Comparison of ENCODE assay signal across 8 cellular contexts in genomic region chr10:61867374-61867773, GRCh38. TPM values are rescaled to one million over a fixed set of nuclear protein-coding genes. Genes with fewer than 3 reads are reported as not detected.
DNase-seq lines count a peak whose midpoint lies in the region; ATAC-seq and TF ChIP-seq lines count a peak whose summit lies in the region.
"Not testable (repeated sequence)": the region's sequence is repeated elsewhere in the genome, so short reads cannot be mapped to it uniquely, and the experiment has no call there.

No MANE protein-coding gene starts in this region.

- peak in 1 of 2 donors; percentile 44 for ATAC-seq in naive thymus-derived CD8-positive, alpha-beta T cell

- not testable (repeated sequence) for H3K4me1 ChIP-seq in right atrium auricular region, uterus

- CTCF ChIA-PET in activated CD4-positive, alpha-beta memory T cell treated with anti-CD3 and anti-CD28 coated beads, Interleukin-2, amount 10 ng/mL, durations not matched to agents 7 days and 5 days (lab: Charles Lee), result interaction anchor here (0.8 to 3.2 kb wide), 9 partner anchors 12 to 726 kb away, joined by 3 to 30 read pairs (median 4); partner anchors contain the start of gene ARID5B

- not testable (repeated sequence) for TF ChIP-seq CTCF in coronary artery (IDR thresholded peaks at IDR 0.05); right atrium auricular region (IDR thresholded peaks at IDR 0.05); uterus (IDR thresholded peaks at IDR 0.05)

- peak overlapping the region; percentile 13 to 56 for H3K27ac ChIP-seq in coronary artery
- not testable (repeated sequence) for H3K27ac ChIP-seq in right atrium auricular region
- H3K27ac ChIP-seq in uterus, result peak overlapping the region; percentile 56 to 59

- not testable (repeated sequence) for H3K27me3 Mint-ChIP-seq in IgD-negative memory B cell; activated CD4-positive, alpha-beta memory T cell treated with anti-CD3 and anti-CD28 coated beads, Interleukin-2, amount 10 ng/mL, durations not matched to agents 7 days and 5 days; naive thymus-derived CD8-positive, alpha-beta T cell

- intact Hi-C loops in uterus (cut with DNase I; ENCODE audit: low total_unique reads), result not testable (repeated sequence)

- POLR2A ChIA-PET in activated CD4-positive, alpha-beta memory T cell treated with anti-CD3 and anti-CD28 coated beads, Interleukin-2, amount 10 ng/mL, durations not matched to agents 7 days and 5 days (lab: Charles Lee), result interaction anchor here (1.0 to 3.3 kb wide), 7 partner anchors 15 to 183 kb away, joined by 3 to 19 read pairs (median 4); partner anchors contain the start of gene ARID5B
- POLR2A ChIA-PET in naive thymus-derived CD8-positive, alpha-beta T cell (lab: Charles Lee), result interaction anchor here (1.1 to 2.1 kb wide), 7 partner anchors 16 to 401 kb away, joined by 3 to 24 read pairs (median 6); partner anchors contain the start of genes ARID5B and RTKN2

- not testable (repeated sequence) for H3K4me1 Mint-ChIP-seq in IgD-negative memory B cell
- H3K4me1 Mint-ChIP-seq in activated CD4-positive, alpha-beta memory T cell treated with anti-CD3 and anti-CD28 coated beads, Interleukin-2, amount 10 ng/mL, durations not matched to agents 7 days and 5 days, result peaks cover 13% of the 10 kb centered on the region
- peaks cover 0 to 11% (median 2%) of the 10 kb centered on the region in 4 donors for H3K4me1 Mint-ChIP-seq in naive thymus-derived CD8-positive, alpha-beta T cell

- H3K4me3 Mint-ChIP-seq in IgD-negative memory B cell, result peak overlapping the region; percentile 51 to 87 (median 73)
- peak overlapping the region; percentile 63 for H3K4me3 Mint-ChIP-seq in activated CD4-positive, alpha-beta memory T cell treated with anti-CD3 and anti-CD28 coated beads, Interleukin-2, amount 10 ng/mL, durations not matched to agents 7 days and 5 days
- H3K4me3 Mint-ChIP-seq in naive thymus-derived CD8-positive, alpha-beta T cell, result peak overlapping the region; percentile 64 to 89 (median 75)

- TF ChIP-seq POLR2A in uterus (IDR thresholded peaks at IDR 0.05), result not testable (repeated sequence)

- H3K36me3 Mint-ChIP-seq in IgD-negative memory B cell; activated CD4-positive, alpha-beta memory T cell treated with anti-CD3 and anti-CD28 coated beads, Interleukin-2, amount 10 ng/mL, durations not matched to agents 7 days and 5 days (ENCODE audit: low read depth); naive thymus-derived CD8-positive, alpha-beta T cell: not testable (repeated sequence)

- H3K4me3 ChIP-seq in coronary artery (peak overlapping the region; percentile 64), right atrium auricular region (peak overlapping the region; percentile 41 to 62), uterus (peak overlapping the region; percentile 36 to 40)

- H3K9me3 Mint-ChIP-seq in IgD-negative memory B cell; activated CD4-positive, alpha-beta memory T cell treated with anti-CD3 and anti-CD28 coated beads, Interleukin-2, amount 10 ng/mL, durations not matched to agents 7 days and 5 days; naive thymus-derived CD8-positive, alpha-beta T cell: not testable (repeated sequence)

- not testable (repeated sequence) for H3K36me3 ChIP-seq in right atrium auricular region, uterus

- not testable (repeated sequence) for H3K9me3 ChIP-seq in right atrium auricular region, uterus

- H3K27ac Mint-ChIP-seq in IgD-negative memory B cell, result not testable (repeated sequence)
- H3K27ac Mint-ChIP-seq in activated CD4-positive, alpha-beta memory T cell treated with anti-CD3 and anti-CD28 coated beads, Interleukin-2, amount 10 ng/mL, durations not matched to agents 7 days and 5 days, result peak overlapping the region; percentile 8
- peak overlapping the region in 8 of 10 donors; percentile 12 to 82 (median 76) for H3K27ac Mint-ChIP-seq in naive thymus-derived CD8-positive, alpha-beta T cell

- DNase-seq in activated CD4-positive, alpha-beta memory T cell treated with anti-CD3 and anti-CD28 coated beads, Interleukin-2, amount 10 ng/mL, durations not matched to agents 7 days and 5 days, result peak; percentile 25
- DNase-seq in activated naive CD4-positive, alpha-beta T cell treated with anti-CD3 and anti-CD28 coated beads, Interleukin-2, amount 50 U/mL, for 16 hours, result peak; percentile 18
- not testable (repeated sequence) for DNase-seq in coronary artery (ENCODE audit: low spot score); right atrium auricular region (ENCODE audit: low spot score)
- DNase-seq in naive thymus-derived CD8-positive, alpha-beta T cell, result peak in 2 of 10 donors; percentile 3 to 26
- peak; percentile 9 for DNase-seq in stimulated activated CD8-positive, alpha-beta memory T cell treated with anti-CD3 and anti-CD28 coated beads, Interleukin-12 subunit alpha, Interleukin-12 subunit beta, amount 100 ng/mL, for 4 hours (ENCODE audit: low read depth)
- peak in 1 of 2 donors; percentile 31 for DNase-seq in uterus

- H3K27me3 ChIP-seq in right atrium auricular region, uterus: not testable (repeated sequence)

RNA-seq across cellular contexts. Expression of gene ARID5B, which starts 34.1 kb away (rescaled TPM):
- 154 TPM for polyA plus RNA-seq in IgD-negative memory B cell
- total RNA-seq in activated CD4-positive, alpha-beta memory T cell treated with anti-CD3 and anti-CD28 coated beads, Interleukin-2, amount 10 ng/mL, durations not matched to agents 7 days and 5 days, result 10 to 100 TPM; 71.1 to 73.9 TPM
- total RNA-seq in right atrium auricular region, result 10 to 100 TPM; 37.9 to 53.4 TPM
- 10 to 100 TPM in 1 of 2 experiments, 1 to 10 TPM in 1; 9.6 to 12.4 TPM for total RNA-seq in naive thymus-derived CD8-positive, alpha-beta T cell
- polyA plus RNA-seq in naive thymus-derived CD8-positive, alpha-beta T cell, result 10 to 100 TPM; 12.6 to 22.5 (median 16.2) TPM
- 10 to 100 TPM; 38.7 to 64.1 (median 56.6) TPM for total RNA-seq in uterus
